Comparison of ENCODE assay signal across 8 cellular contexts in genomic region chr2:165293439-165294420, GRCh38. TPM values are rescaled to one million over a fixed set of nuclear protein-coding genes. Genes with fewer than 3 reads are reported as not detected.
DNase-seq lines count a peak whose midpoint lies in the region; ATAC-seq and TF ChIP-seq lines count a peak whose summit lies in the region.

No MANE protein-coding gene starts in this region.

- no peaks in the 10 kb centered on the region for H3K36me3 Mint-ChIP-seq in natural killer cell

- H3K27ac Mint-ChIP-seq in natural killer cell, result no peak overlapping the region

- TF ChIP-seq CTCF in VCaP (conservative IDR thresholded peaks at IDR 0.05), result peak; percentile 84
- peak; percentile 84 for TF ChIP-seq CTCF in fibroblast of mammary gland (conservative IDR thresholded peaks at IDR 0.05; ENCODE audit: control insufficient read depth, insufficient read depth, low read depth, low read length)
- peak; percentile 71 for TF ChIP-seq CTCF in natural killer cell (IDR thresholded peaks at IDR 0.05)

- H3K4me3 Mint-ChIP-seq in natural killer cell, result no peak overlapping the region

- intact Hi-C loops in natural killer cell (cut with micrococcal nuclease), result loop anchor here (1.0 to 5.0 kb wide), 2 partner anchors 276 to 300 kb away; no protein-coding TSS in a partner anchor

- H3K4me3 ChIP-seq in fibroblast of mammary gland (ENCODE audit: control insufficient read depth, low read depth, low read length), result peak overlapping the region; percentile 34

- ATAC-seq in GM19372 (IDR thresholded peaks at IDR 0.05; ENCODE audit: low read depth, unreplicated experiment), result peak; percentile 100
- peak; percentile 100 for ATAC-seq in HG03378 (IDR thresholded peaks at IDR 0.05; ENCODE audit: unreplicated experiment)
- peak; percentile 99 to 100 (median 100) for ATAC-seq in natural killer cell

- no peak overlapping the region for H3K27ac ChIP-seq in VCaP

- peaks cover 13 to 17% of the 10 kb centered on the region in 2 donors for H3K27me3 Mint-ChIP-seq in natural killer cell (ENCODE audit: low read depth in 2 of 2)

- no peaks in the 10 kb centered on the region for H3K9me3 Mint-ChIP-seq in natural killer cell

- no peaks in the 10 kb centered on the region for H3K4me1 Mint-ChIP-seq in natural killer cell

- peak; percentile 73 for DNase-seq in DMS79 treated with DMSO at 0.1 percent for 48 hours (lab: John Stamatoyannopoulos, UW)
- DNase-seq in NCI-H2196 (lab: John Stamatoyannopoulos, UW; ENCODE audit: unreplicated experiment), result peak; percentile 91
- peak; percentile 87 for DNase-seq in fibroblast of mammary gland (ENCODE audit: low read depth)
- DNase-seq in natural killer cell, result no peak
- no peak for DNase-seq in GOT3 (lab: John Stamatoyannopoulos, UW)

RNA-seq across cellular contexts. Expression of gene SCN2A, which starts 54.5 kb away (rescaled TPM):
- under 1 TPM in 1 of 3 donors, not detected in 2; 0.10 TPM for total RNA-seq in natural killer cell

Comparison
In these comparisons a context has a peak if more than half of its experiments do, and no peak if none do; other contexts are left out.
1. DNase-seq: peak in DMS79 treated with DMSO at 0.1 percent for 48 hours (single experiment), NCI-H2196 (single experiment) and fibroblast of mammary gland (single experiment); none in natural killer cell (single experiment) and GOT3 (single experiment).
2. Peak in every context shown above with its lines, with median percentiles within 50 percentile points of each other: ATAC-seq and CTCF ChIP-seq.